ENCODE assay signal across 8 cellular contexts in genomic region chr15:84600331-84600686, GRCh38. TPM values are rescaled to one million over a fixed set of nuclear protein-coding genes. Genes with fewer than 3 reads are reported as not detected.
A peak's percentile ranks its signal among the peaks of the same experiment; 100 is the strongest.
DNase-seq lines count a peak whose midpoint lies in the region; ATAC-seq lines count a peak whose summit lies in the region.

No MANE protein-coding gene starts in this region.

- no peaks in the 10 kb centered on the region for H3K9me3 ChIP-seq in endocrine pancreas (ENCODE audit: control insufficient read depth, low read length)

- peak; percentile 8 for ATAC-seq in HG03378 (IDR thresholded peaks at IDR 0.05; ENCODE audit: unreplicated experiment)

- H3K4me1 ChIP-seq in endocrine pancreas (ENCODE audit: control insufficient read depth, insufficient read depth, low read length) = no peaks in the 10 kb centered on the region

- H3K4me3 ChIP-seq in endocrine pancreas (ENCODE audit: control insufficient read depth, insufficient read depth, low read length) = peak overlapping the region; percentile 50

- no peak overlapping the region for H3K9ac ChIP-seq in endocrine pancreas (ENCODE audit: control insufficient read depth, insufficient read depth, low read length)

- peak; percentile 38 for DNase-seq in NK-92 treated with Interleukin-12 subunit alpha and Interleukin-12 subunit beta, amount 100 ng/mL, for 24 hours (lab: John Stamatoyannopoulos, UW)
- DNase-seq in NK-92 (lab: John Stamatoyannopoulos, UW; ENCODE audit: unreplicated experiment) (no peak), NCI-H526 (lab: John Stamatoyannopoulos, UW) (peak; percentile 83 to 89), mesenteric fat pad (ENCODE audit: low spot score) (peak; percentile 90)
- peak; percentile 43 to 60 for DNase-seq in activated CD4-positive, alpha-beta T cell treated with anti-CD3 and anti-CD28 coated beads, Interleukin-2, amount 50 U/mL, for 4 hours
- DNase-seq in stimulated activated CD8-positive, alpha-beta memory T cell treated with anti-CD3 and anti-CD28 coated beads, Interleukin-15, amount 100 ng/mL, for 48 hours (ENCODE audit: low read depth in 2 of 2) = peak; percentile 30 to 48

- H3K36me3 ChIP-seq in endocrine pancreas (ENCODE audit: control insufficient read depth, insufficient read depth, low read length) = no peaks in the 10 kb centered on the region

- H3K27me3 ChIP-seq in endocrine pancreas (ENCODE audit: control insufficient read depth, insufficient read depth, low read length) = no peaks in the 10 kb centered on the region

RNA-seq across cellular contexts. Expression of gene ZSCAN2, which starts 0.5 kb away (rescaled TPM):
- 7.9 TPM for total RNA-seq in mesenteric fat pad

RNA-seq across cellular contexts. Expression of gene WDR73, which starts 53.8 kb away (rescaled TPM):
- total RNA-seq in mesenteric fat pad = 20.3 TPM

RNA-seq across cellular contexts. Expression of gene NMB, which starts 57.7 kb away (rescaled TPM):
- 67.0 TPM for total RNA-seq in mesenteric fat pad
